ENCODE assay signal across 1 cellular context in the genomic region with DNA sequence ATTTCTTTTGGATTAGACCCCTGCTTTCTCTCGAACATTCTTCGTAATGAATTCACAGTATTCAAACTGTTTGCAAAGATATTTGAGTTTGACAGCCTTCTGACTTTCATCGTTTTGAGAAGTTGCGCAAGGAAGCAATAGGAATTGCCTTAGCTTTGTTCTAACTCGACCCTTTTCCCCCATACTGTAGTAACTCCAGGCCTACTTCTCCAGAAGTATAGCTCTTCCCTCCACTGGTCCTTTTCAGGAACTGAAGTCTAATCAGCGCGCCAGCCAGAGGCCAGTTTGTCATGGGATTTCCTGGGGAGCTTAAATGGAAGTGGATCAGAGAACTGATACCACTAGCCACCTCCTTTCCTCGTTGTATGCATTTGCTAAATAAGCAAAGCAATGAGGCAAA.
TF ChIP-seq lines count a peak whose summit lies in the region.

No MANE protein-coding gene starts in this region.

TF ChIP-seq in A549, 52 proteins besides CTCF, POLR2A, EP300 and RAD21:
- TF ChIP-seq SREBF2 (IDR thresholded peaks at IDR 0.05) = no peak
- TF ChIP-seq FOSL2 (IDR thresholded peaks at IDR 0.05) = no peak
- no peak for TF ChIP-seq FOSL2 (CRISPR knock-in tag; IDR thresholded peaks at IDR 0.05)
- no peak for TF ChIP-seq E2F6 (IDR thresholded peaks at IDR 0.05; ENCODE audit: borderline replicate concordance, low read depth)
- no peak for TF ChIP-seq GATA3 (IDR thresholded peaks at IDR 0.05; ENCODE audit: borderline replicate concordance)
- peak; percentile 30 to 59; a peak in 3 of 4 replicates for TF ChIP-seq CEBPB (IDR thresholded peaks at IDR 0.05)
